ENCODE assay signal across 1 cellular context in the genomic region with DNA sequence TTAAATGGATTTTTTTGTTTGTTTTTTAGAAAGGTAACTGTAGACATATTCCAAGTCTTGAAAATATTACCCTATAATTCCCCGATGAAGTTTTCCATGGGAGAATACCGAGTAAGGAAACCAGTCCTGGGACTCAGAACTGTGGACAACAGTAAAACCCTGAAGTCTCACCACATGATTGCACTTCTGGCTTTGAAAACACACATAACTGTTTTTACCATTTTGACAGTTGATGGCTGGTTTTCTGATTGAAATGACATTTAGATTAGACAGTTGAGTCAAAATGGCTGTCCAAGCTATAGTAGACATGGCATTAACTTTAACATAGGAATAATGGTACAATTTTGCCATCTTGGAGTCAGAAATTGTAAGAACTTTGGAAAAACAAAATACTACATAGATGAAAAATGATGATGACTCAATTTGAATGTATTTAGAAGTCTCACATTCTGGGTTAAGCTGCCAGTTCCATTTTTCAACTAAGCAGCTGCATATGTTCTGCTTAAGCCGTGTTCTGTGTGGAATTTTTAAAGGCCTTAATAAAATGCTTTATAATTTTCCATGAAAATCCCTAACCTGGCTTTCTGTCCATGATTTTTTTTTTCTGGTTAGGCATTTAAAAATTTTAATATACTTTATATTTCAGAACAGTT.
TF ChIP-seq lines count a peak whose summit lies in the region.

No MANE protein-coding gene starts in this region.

TF ChIP-seq in GM23338, 12 proteins besides CTCF, POLR2A, EP300 and RAD21:
- TF ChIP-seq, protein P1, sequence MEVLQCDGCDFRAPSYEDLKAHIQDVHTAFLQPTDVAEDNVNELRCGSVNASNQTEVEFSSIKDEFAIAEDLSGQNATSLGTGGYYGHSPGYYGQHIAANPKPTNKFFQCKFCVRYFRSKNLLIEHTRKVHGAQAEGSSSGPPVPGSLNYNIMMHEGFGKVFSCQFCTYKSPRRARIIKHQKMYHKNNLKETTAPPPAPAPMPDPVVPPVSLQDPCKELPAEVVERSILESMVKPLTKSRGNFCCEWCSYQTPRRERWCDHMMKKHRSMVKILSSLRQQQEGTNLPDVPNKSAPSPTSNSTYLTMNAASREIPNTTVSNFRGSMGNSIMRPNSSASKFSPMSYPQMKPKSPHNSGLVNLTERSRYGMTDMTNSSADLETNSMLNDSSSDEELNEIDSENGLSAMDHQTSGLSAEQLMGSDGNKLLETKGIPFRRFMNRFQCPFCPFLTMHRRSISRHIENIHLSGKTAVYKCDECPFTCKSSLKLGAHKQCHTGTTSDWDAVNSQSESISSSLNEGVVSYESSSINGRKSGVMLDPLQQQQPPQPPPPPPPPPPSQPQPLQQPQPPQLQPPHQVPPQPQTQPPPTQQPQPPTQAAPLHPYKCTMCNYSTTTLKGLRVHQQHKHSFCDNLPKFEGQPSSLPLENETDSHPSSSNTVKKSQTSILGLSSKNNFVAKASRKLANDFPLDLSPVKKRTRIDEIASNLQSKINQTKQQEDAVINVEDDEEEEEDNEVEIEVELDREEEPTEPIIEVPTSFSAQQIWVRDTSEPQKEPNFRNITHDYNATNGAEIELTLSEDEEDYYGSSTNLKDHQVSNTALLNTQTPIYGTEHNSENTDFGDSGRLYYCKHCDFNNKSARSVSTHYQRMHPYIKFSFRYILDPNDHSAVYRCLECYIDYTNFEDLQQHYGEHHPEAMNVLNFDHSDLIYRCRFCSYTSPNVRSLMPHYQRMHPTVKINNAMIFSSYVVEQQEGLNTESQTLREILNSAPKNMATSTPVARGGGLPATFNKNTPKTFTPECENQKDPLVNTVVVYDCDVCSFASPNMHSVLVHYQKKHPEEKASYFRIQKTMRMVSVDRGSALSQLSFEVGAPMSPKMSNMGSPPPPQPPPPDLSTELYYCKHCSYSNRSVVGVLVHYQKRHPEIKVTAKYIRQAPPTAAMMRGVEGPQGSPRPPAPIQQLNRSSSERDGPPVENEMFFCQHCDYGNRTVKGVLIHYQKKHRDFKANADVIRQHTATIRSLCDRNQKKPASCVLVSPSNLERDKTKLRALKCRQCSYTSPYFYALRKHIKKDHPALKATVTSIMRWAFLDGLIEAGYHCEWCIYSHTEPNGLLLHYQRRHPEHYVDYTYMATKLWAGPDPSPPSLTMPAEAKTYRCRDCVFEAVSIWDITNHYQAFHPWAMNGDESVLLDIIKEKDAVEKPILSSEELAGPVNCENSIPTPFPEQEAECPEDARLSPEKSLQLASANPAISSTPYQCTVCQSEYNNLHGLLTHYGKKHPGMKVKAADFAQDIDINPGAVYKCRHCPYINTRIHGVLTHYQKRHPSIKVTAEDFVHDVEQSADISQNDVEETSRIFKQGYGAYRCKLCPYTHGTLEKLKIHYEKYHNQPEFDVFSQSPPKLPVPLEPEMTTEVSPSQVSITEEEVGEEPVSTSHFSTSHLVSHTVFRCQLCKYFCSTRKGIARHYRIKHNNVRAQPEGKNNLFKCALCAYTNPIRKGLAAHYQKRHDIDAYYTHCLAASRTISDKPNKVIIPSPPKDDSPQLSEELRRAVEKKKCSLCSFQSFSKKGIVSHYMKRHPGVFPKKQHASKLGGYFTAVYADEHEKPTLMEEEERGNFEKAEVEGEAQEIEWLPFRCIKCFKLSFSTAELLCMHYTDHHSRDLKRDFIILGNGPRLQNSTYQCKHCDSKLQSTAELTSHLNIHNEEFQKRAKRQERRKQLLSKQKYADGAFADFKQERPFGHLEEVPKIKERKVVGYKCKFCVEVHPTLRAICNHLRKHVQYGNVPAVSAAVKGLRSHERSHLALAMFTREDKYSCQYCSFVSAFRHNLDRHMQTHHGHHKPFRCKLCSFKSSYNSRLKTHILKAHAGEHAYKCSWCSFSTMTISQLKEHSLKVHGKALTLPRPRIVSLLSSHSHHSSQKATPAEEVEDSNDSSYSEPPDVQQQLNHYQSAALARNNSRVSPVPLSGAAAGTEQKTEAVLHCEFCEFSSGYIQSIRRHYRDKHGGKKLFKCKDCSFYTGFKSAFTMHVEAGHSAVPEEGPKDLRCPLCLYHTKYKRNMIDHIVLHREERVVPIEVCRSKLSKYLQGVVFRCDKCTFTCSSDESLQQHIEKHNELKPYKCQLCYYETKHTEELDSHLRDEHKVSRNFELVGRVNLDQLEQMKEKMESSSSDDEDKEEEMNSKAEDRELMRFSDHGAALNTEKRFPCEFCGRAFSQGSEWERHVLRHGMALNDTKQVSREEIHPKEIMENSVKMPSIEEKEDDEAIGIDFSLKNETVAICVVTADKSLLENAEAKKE (CRISPR knock-in tag; IDR thresholded peaks at IDR 0.05): no peak
- TF ChIP-seq EZH2 (IDR thresholded peaks at IDR 0.05; ENCODE audit: low read depth, unreplicated experiment): no peak
- TF ChIP-seq, protein P2, sequence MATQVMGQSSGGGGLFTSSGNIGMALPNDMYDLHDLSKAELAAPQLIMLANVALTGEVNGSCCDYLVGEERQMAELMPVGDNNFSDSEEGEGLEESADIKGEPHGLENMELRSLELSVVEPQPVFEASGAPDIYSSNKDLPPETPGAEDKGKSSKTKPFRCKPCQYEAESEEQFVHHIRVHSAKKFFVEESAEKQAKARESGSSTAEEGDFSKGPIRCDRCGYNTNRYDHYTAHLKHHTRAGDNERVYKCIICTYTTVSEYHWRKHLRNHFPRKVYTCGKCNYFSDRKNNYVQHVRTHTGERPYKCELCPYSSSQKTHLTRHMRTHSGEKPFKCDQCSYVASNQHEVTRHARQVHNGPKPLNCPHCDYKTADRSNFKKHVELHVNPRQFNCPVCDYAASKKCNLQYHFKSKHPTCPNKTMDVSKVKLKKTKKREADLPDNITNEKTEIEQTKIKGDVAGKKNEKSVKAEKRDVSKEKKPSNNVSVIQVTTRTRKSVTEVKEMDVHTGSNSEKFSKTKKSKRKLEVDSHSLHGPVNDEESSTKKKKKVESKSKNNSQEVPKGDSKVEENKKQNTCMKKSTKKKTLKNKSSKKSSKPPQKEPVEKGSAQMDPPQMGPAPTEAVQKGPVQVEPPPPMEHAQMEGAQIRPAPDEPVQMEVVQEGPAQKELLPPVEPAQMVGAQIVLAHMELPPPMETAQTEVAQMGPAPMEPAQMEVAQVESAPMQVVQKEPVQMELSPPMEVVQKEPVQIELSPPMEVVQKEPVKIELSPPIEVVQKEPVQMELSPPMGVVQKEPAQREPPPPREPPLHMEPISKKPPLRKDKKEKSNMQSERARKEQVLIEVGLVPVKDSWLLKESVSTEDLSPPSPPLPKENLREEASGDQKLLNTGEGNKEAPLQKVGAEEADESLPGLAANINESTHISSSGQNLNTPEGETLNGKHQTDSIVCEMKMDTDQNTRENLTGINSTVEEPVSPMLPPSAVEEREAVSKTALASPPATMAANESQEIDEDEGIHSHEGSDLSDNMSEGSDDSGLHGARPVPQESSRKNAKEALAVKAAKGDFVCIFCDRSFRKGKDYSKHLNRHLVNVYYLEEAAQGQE (IDR thresholded peaks at IDR 0.05; ENCODE audit: unreplicated experiment): no peak
